Comparison of ENCODE assay signal across 1 cellular context in genomic region chr22:22200569-22201184, GRCh38.
TF ChIP-seq lines count a peak whose summit lies in the region.

No MANE protein-coding gene starts in this region.

TF ChIP-seq in K562, 482 proteins besides CTCF, POLR2A, EP300 and RAD21 (continued from another document):
- no peak for TF ChIP-seq ZNF217 (CRISPR knock-in tag; IDR thresholded peaks at IDR 0.05)
- no peak for TF ChIP-seq SMAD3 (CRISPR knock-in tag; conservative IDR thresholded peaks at IDR 0.05)
- peak; percentile 24 for TF ChIP-seq SETDB1 (IDR thresholded peaks at IDR 0.05; ENCODE audit: low read length)
- TF ChIP-seq SRSF1 (IDR thresholded peaks at IDR 0.05; ENCODE audit: low read depth, low read length), result no peak
- TF ChIP-seq HDAC3 (IDR thresholded peaks at IDR 0.05; ENCODE audit: borderline replicate concordance, partially characterized antibody), result no peak
- TF ChIP-seq HCFC1 (IDR thresholded peaks at IDR 0.05; ENCODE audit: low read depth, low read length), result no peak
- no peak for TF ChIP-seq FOXJ3 (CRISPR knock-in tag; IDR thresholded peaks at IDR 0.05)
- no peak; the same call in 1 of the 2 replicates for TF ChIP-seq MED1 (CRISPR knock-in tag; IDR thresholded peaks at IDR 0.05; ENCODE audit: borderline replicate concordance)
- no peak for TF ChIP-seq FOXJ2 (tag; IDR thresholded peaks at IDR 0.05)
- peak; percentile 58; the same call in 1 of the 2 replicates for TF ChIP-seq PRMT5 (CRISPR knock-in tag; IDR thresholded peaks at IDR 0.05)
- no peak for TF ChIP-seq NFE2L1 (tag; IDR thresholded peaks at IDR 0.05; ENCODE audit: borderline replicate concordance, low read depth)
- TF ChIP-seq FUS (optimal IDR thresholded peaks at IDR 0.05; ENCODE audit: low read depth, low read length), result no peak
- TF ChIP-seq USF2 (CRISPR knock-in tag; IDR thresholded peaks at IDR 0.05), result peak; percentile 1; the same call in 1 of the 2 replicates
- TF ChIP-seq NFXL1 (CRISPR knock-in tag; IDR thresholded peaks at IDR 0.05), result no peak
- TF ChIP-seq TFE3 (CRISPR knock-in tag; IDR thresholded peaks at IDR 0.05), result peak; percentile 20; the same call in 1 of the 2 replicates
- peak; percentile 7; the same call in 1 of the 2 replicates for TF ChIP-seq STAG1 (CRISPR knock-in tag; IDR thresholded peaks at IDR 0.05; ENCODE audit: borderline replicate concordance)
- TF ChIP-seq RERE (CRISPR knock-in tag; IDR thresholded peaks at IDR 0.05; ENCODE audit: borderline replicate concordance), result 0 out of 2 replicates have a peak, but pooled peaks have one; percentile 83
